In genomic region chr3:48446043-48446424, GRCh38 we compare ENCODE assay signal across 8 cellular contexts. TPM values are rescaled to one million over a fixed set of nuclear protein-coding genes. Genes with fewer than 3 reads are reported as not detected.
DNase-seq lines count a peak whose midpoint lies in the region; TF ChIP-seq lines count a peak whose summit lies in the region.

No MANE protein-coding gene starts in this region.

- H3K27me3 ChIP-seq in BLaER1 (no peaks in the 10 kb centered on the region), MG63 (no peaks in the 10 kb centered on the region), ectodermal cell (ENCODE audit: control insufficient read depth, insufficient read depth, low read length, poor library complexity, severe bottlenecking) (no peaks in the 10 kb centered on the region)

- H3K9ac ChIP-seq in BLaER1, result peak overlapping the region; percentile 85

- H3K4me3 ChIP-seq in BLaER1 (peak overlapping the region; percentile 87), MG63 (peak overlapping the region; percentile 74), ectodermal cell (ENCODE audit: insufficient read depth, low read depth, low read length) (peak overlapping the region; percentile 96)

- peak overlapping the region; percentile 95 for H3K4me2 ChIP-seq in BLaER1

- peaks cover 17% of the 10 kb centered on the region for H3K36me3 Mint-ChIP-seq in nephron progenitor cell (ENCODE audit: low read depth)

- peaks cover 46% of the 10 kb centered on the region for H3K4me1 Mint-ChIP-seq in nephron progenitor cell

- H3K27ac ChIP-seq in BLaER1 (peak overlapping the region; percentile 74), ectodermal cell (ENCODE audit: insufficient read depth, low read depth, low read length, poor library complexity, severe bottlenecking) (no peak overlapping the region)

- no peaks in the 10 kb centered on the region for H3K27me3 Mint-ChIP-seq in nephron progenitor cell (ENCODE audit: low read depth, poor library complexity)

- H3K27ac Mint-ChIP-seq in nephron progenitor cell, result peak overlapping the region; percentile 71

- DNase-seq in MG63 (no peak), nephron progenitor cell (no peak), mesenteric fat pad (ENCODE audit: low spot score) (no peak), anterior cingulate cortex (lab: John Stamatoyannopoulos, UW) (no peak)
- DNase-seq in activated CD4-positive, CD25-positive, alpha-beta regulatory T cell (lab: John Stamatoyannopoulos, UW), result no peak
- no peak for DNase-seq in activated CD4-positive, alpha-beta T cell treated with anti-CD3 and anti-CD28 coated beads for 48 hours

- 19 to 22% methylated on average over 6 of the region's 6 CpGs for WGBS in ectodermal cell, 2 experiments

- no peak for TF ChIP-seq CTCF in nephron progenitor cell (IDR thresholded peaks at IDR 0.05)

- H3K4me1 ChIP-seq in BLaER1, result peaks cover 40% of the 10 kb centered on the region
- H3K4me1 ChIP-seq in ectodermal cell (ENCODE audit: control insufficient read depth, insufficient read depth, low read length), result peaks cover 22% of the 10 kb centered on the region

- H3K4me3 Mint-ChIP-seq in nephron progenitor cell, result peak overlapping the region; percentile 92

- H3K9me3 ChIP-seq in BLaER1 (no peaks in the 10 kb centered on the region), MG63 (no peaks in the 10 kb centered on the region), ectodermal cell (ENCODE audit: control insufficient read depth, low read length) (no peaks in the 10 kb centered on the region)

- peaks cover 42% of the 10 kb centered on the region for H3K36me3 ChIP-seq in BLaER1
- peaks cover 21% of the 10 kb centered on the region for H3K36me3 ChIP-seq in MG63
- H3K36me3 ChIP-seq in ectodermal cell (ENCODE audit: control insufficient read depth, insufficient read depth, low read length), result peaks cover 14% of the 10 kb centered on the region

- no peaks in the 10 kb centered on the region for H3K9me3 Mint-ChIP-seq in nephron progenitor cell

- H4K20me1 ChIP-seq in BLaER1, result peaks cover 38% of the 10 kb centered on the region

RNA-seq across cellular contexts. Expression of gene ATRIP, which starts 0.5 kb away (rescaled TPM):
- total RNA-seq in MG63 (2014; rRNA removed; shearing (Covaris generic); ENCODE audit: low replicate concordance), result 6.8 and 25.3 TPM in 2 replicates
- 20.7 TPM for polyA plus RNA-seq in ectodermal cell (2013, experiment 1 of 4)
- 20.5 TPM for polyA plus RNA-seq in ectodermal cell (2013, experiment 2 of 4)
- polyA plus RNA-seq in ectodermal cell (2013, experiment 3 of 4), result 18.2 TPM
- polyA plus RNA-seq in ectodermal cell (2013, experiment 4 of 4), result 16.2 TPM
- 7.2 TPM for total RNA-seq in mesenteric fat pad

RNA-seq across cellular contexts. Expression of gene TMA7, which starts 6.0 kb away (rescaled TPM):
- total RNA-seq in MG63 (2014; rRNA removed; shearing (Covaris generic); ENCODE audit: low replicate concordance), result 316 and 348 TPM in 2 replicates
- polyA plus RNA-seq in ectodermal cell (2013, experiment 1 of 4), result 410 TPM
- 358 TPM for polyA plus RNA-seq in ectodermal cell (2013, experiment 2 of 4)
- 416 TPM for polyA plus RNA-seq in ectodermal cell (2013, experiment 3 of 4)
- 513 TPM for polyA plus RNA-seq in ectodermal cell (2013, experiment 4 of 4)
- total RNA-seq in mesenteric fat pad, result 144 TPM

RNA-seq across cellular contexts. Expression of gene CCDC51, which starts 6.1 kb away (rescaled TPM):
- 26.9 and 28.6 TPM in 2 replicates for total RNA-seq in MG63 (2014; rRNA removed; shearing (Covaris generic); ENCODE audit: low replicate concordance)
- 22.0 TPM for polyA plus RNA-seq in ectodermal cell (2013, experiment 1 of 4)
- polyA plus RNA-seq in ectodermal cell (2013, experiment 2 of 4), result 21.2 TPM
- polyA plus RNA-seq in ectodermal cell (2013, experiment 3 of 4), result 17.7 TPM
- 18.2 TPM for polyA plus RNA-seq in ectodermal cell (2013, experiment 4 of 4)
- 11.6 TPM for total RNA-seq in mesenteric fat pad

RNA-seq across cellular contexts. Expression of gene PLXNB1, which starts 16.1 kb away (rescaled TPM):
- 1.6 and 7.0 TPM in 2 replicates for total RNA-seq in MG63 (2014; rRNA removed; shearing (Covaris generic); ENCODE audit: low replicate concordance)
- 161 TPM for polyA plus RNA-seq in ectodermal cell (2013, experiment 1 of 4)
- 204 TPM for polyA plus RNA-seq in ectodermal cell (2013, experiment 2 of 4)
- polyA plus RNA-seq in ectodermal cell (2013, experiment 3 of 4), result 140 TPM
- 165 TPM for polyA plus RNA-seq in ectodermal cell (2013, experiment 4 of 4)
- 40.0 TPM for total RNA-seq in mesenteric fat pad

RNA-seq across cellular contexts. Expression of gene SHISA5, which starts 57.9 kb away (rescaled TPM):
- 94.4 and 113 TPM in 2 replicates for total RNA-seq in MG63 (2014; rRNA removed; shearing (Covaris generic); ENCODE audit: low replicate concordance)
- polyA plus RNA-seq in ectodermal cell (2013, experiment 1 of 4), result 144 TPM
- polyA plus RNA-seq in ectodermal cell (2013, experiment 2 of 4), result 144 TPM
- 118 TPM for polyA plus RNA-seq in ectodermal cell (2013, experiment 3 of 4)
- 143 TPM for polyA plus RNA-seq in ectodermal cell (2013, experiment 4 of 4)
- total RNA-seq in mesenteric fat pad, result 170 TPM
